Comparison of ENCODE assay signal across 18 cellular contexts in the genomic region with DNA sequence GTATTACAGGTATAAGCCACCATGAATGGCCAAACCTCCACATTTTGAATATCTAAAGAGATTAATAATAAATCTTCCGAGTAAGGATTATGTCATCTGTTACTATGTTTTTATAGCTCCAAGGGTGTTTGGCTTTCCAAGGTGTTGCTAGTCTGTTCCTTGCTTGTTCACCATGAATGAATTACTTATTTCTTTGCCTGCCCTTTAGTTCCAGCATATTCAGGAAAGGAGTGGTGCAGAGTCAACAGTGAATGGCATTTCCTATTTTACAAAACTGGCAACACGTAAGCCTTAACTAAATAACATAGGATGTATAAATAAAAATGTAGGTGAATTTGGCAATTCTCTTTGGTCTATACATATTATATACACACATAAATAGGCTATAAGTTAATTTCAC.
DNase-seq lines count a peak whose midpoint lies in the region; ATAC-seq and TF ChIP-seq lines count a peak whose summit lies in the region.
"Had no signal": no experiment of that assay in that cellular context is flagged by ENCODE, and none has a peak within 500 bp of the region (broad histone marks: within the 10 kb centered on the region; RNA-seq: fewer than 3 reads in every experiment).

No MANE protein-coding gene starts in this region.

- no peaks in the 10 kb centered on the region for H4K20me1 ChIP-seq in PC-3 (ENCODE audit: low read length)

- H3K36me3 ChIP-seq in PC-3 (ENCODE audit: low read depth, low read length) (no peaks in the 10 kb centered on the region), left lung (no peaks in the 10 kb centered on the region), transverse colon (no peaks in the 10 kb centered on the region)
- H3K36me3 ChIP-seq: Peyer's patch had no signal

- WGBS in transverse colon (ENCODE audit: low coverage in 1 of 2), 2 donors, result 58 to 64% methylated on average over 2 of the region's 2 CpGs

- POLR2A ChIA-PET in PC-3 (lab: Charles Lee; ENCODE audit: unreplicated experiment), result no interaction called here

- DNase-seq in PC-3, result peak; percentile 78
- peak; percentile 74 for DNase-seq in dermis blood vessel endothelial cell
- no peak for DNase-seq in left lung
- DNase-seq in transverse colon, result no peak
- no peak for DNase-seq in RKO (ENCODE audit: low spot score)
- no peak for DNase-seq in activated T-cell treated with anti-CD3 and anti-CD28 coated beads, Interleukin-2, amount 50 U/mL, for 1 hour
- no peak for DNase-seq in foreskin fibroblast
- DNase-seq: Caco-2; CD4-positive, alpha-beta memory T cell; DMS153; MV-4-11; NCI-H1105 treated with DMSO at 0.1 percent for 48 hours; NCI-H2029 treated with DMSO at 0.1 percent for 48 hours; NCI-H524 treated with DMSO at 0.1 percent for 48 hours; NCI-H82; Peyer's patch; Right ventricle myocardium superior had no signal

- H3F3A ChIP-seq in PC-3 (ENCODE audit: low read length, unreplicated experiment), result no peaks in the 10 kb centered on the region

- in situ Hi-C loops in transverse colon (cut with MboI; ENCODE audit: low pct_ligation_motif_present in 1 of 4, low pct_unique_long_range_greater_than_20kb in 1 of 4, low sequenced_read_pairs in 3 of 4), result no loop called here

- H3K27ac ChIP-seq in PC-3 (ENCODE audit: low read length), result peak overlapping the region; percentile 73
- H3K27ac ChIP-seq in left lung, result no peak overlapping the region
- H3K27ac ChIP-seq in transverse colon, result peak overlapping the region; percentile 49 to 79 (median 75)
- H3K27ac ChIP-seq: Peyer's patch had no signal

- TF ChIP-seq EP300 in transverse colon (IDR thresholded peaks at IDR 0.05; ENCODE audit: low read depth), result no peak

- no peaks in the 10 kb centered on the region for H3K27me3 ChIP-seq in PC-3 (ENCODE audit: low read length)
- no peaks in the 10 kb centered on the region for H3K27me3 ChIP-seq in left lung
- H3K27me3 ChIP-seq in transverse colon, result no peaks in the 10 kb centered on the region
- H3K27me3 ChIP-seq: Peyer's patch had no signal

- H3K4me2 ChIP-seq in PC-3 (ENCODE audit: low read length), result peak overlapping the region; percentile 42

- H3K4me3 ChIP-seq in PC-3 (ENCODE audit: low read length) (no peak overlapping the region), left lung (no peak overlapping the region), transverse colon (no peak overlapping the region), foreskin fibroblast (ENCODE audit: low read depth in 1 of 2, low read length in 2 of 2) (no peak overlapping the region)
- H3K4me3 ChIP-seq: Peyer's patch had no signal

- ATAC-seq in PC-3 (peak; percentile 78), left lung (peak; percentile 57)
- ATAC-seq: HCT116 had no signal

- no peaks in the 10 kb centered on the region for H3K9me3 ChIP-seq in PC-3 (ENCODE audit: low read length)
- H3K9me3 ChIP-seq in left lung, result no peaks in the 10 kb centered on the region
- no peaks in the 10 kb centered on the region for H3K9me3 ChIP-seq in transverse colon
- H3K9me3 ChIP-seq: Caco-2, Peyer's patch had no signal

- no peak for TF ChIP-seq POLR2A in transverse colon (IDR thresholded peaks at IDR 0.05)

- intact Hi-C loops in PC-3 (cut with micrococcal nuclease) (loop anchor here (1.0 kb wide), 2 partner anchors 23 to 71 kb away; a partner anchor contains a TSS), left lung (cut with DNase I) (no loop called here), transverse colon (cut with DNase I; ENCODE audit: low total_unique reads) (no loop called here)

- peaks cover 46% of the 10 kb centered on the region for H3K4me1 ChIP-seq in PC-3 (ENCODE audit: insufficient read depth, low read length)
- H3K4me1 ChIP-seq in left lung, result peaks cover 0 to 3% of the 10 kb centered on the region in 2 donors
- H3K4me1 ChIP-seq in transverse colon, result peaks cover 0 to 36% (median 18%) of the 10 kb centered on the region in 4 donors
- H3K4me1 ChIP-seq: Peyer's patch had no signal

- no peak overlapping the region for H3K9ac ChIP-seq in PC-3 (ENCODE audit: low read length)

- no TSS peak for BruUV-seq in PC-3 (replicated peaks; lab: Mats Ljungman, UMichigan)

- H3K79me2 ChIP-seq in PC-3 (ENCODE audit: low read length), result no peaks in the 10 kb centered on the region

- TF ChIP-seq CTCF in PC-3 (conservative IDR thresholded peaks at IDR 0.05; ENCODE audit: low read depth, low read length) (no peak), left lung (IDR thresholded peaks at IDR 0.05) (no peak), transverse colon (IDR thresholded peaks at IDR 0.05) (no peak), foreskin fibroblast (IDR thresholded peaks at IDR 0.05; ENCODE audit: low read depth, low read length) (no peak)

- H3K9me2 ChIP-seq in PC-3 (replicated peaks; ENCODE audit: low read length), result no peaks in the 10 kb centered on the region

- CTCF ChIA-PET in PC-3 (lab: Charles Lee), result interaction anchor here (0.7 to 2.2 kb wide), 3 partner anchors 15 to 70 kb away, joined by 3 to 19 read pairs (median 4); a partner anchor contains a TSS

- no peak overlapping the region for H2AFZ ChIP-seq in PC-3 (ENCODE audit: low read length)

Comparison
In these comparisons a context has a peak if more than half of its experiments do, and no peak if none do; other contexts are left out.
1. DNase-seq: peak in PC-3 (single experiment) and dermis blood vessel endothelial cell (single experiment); none in left lung (0 of 2), transverse colon (single experiment), RKO (single experiment), activated T-cell treated with anti-CD3 and anti-CD28 coated beads, Interleukin-2, amount 50 U/mL, for 1 hour (single experiment) and foreskin fibroblast (0 of 2).
2. H3K27ac ChIP-seq: peak in PC-3 (single experiment) and transverse colon (4 of 4); none in left lung (0 of 2).